Comparison of ENCODE assay signal across 15 cellular contexts in genomic region chr2:206804326-206804725, GRCh38. TPM values are rescaled to one million over a fixed set of nuclear protein-coding genes. Genes with fewer than 3 reads are reported as not detected.
"Had no signal": no experiment of that assay in that cellular context is flagged by ENCODE, and none has a peak within 500 bp of the region (broad histone marks: within the 10 kb centered on the region; RNA-seq: fewer than 3 reads in every experiment).

No MANE protein-coding gene starts in this region.

- ATAC-seq: activated CD4-positive, CD25-positive, alpha-beta regulatory T cell treated with anti-CD3 and anti-CD28 coated beads, Interleukin-2, amount 50 U/mL, for 24 hours; activated CD8-positive, alpha-beta memory T cell treated with anti-CD3 and anti-CD28 coated beads, Interleukin-2, amount 10 ng/mL, durations not matched to agents 7 days and 5 days; activated T-cell treated with anti-CD3 and anti-CD28 coated beads, Interleukin-2, amount 50 U/mL, for 4 hours; gastroesophageal sphincter; stimulated activated memory B cell treated with anti-CD40 and anti-IgM and Interleukin-4, amounts not matched to agents 10 μg/mL and 1 μg/mL and 100 μg/mL, for 72 hours had no signal

- H3K9me3 Mint-ChIP-seq: activated T-cell treated with anti-CD3 and anti-CD28 coated beads, Interleukin-2, amount 50 U/mL, for 4 hours; stimulated activated memory B cell treated with anti-CD40 and anti-IgM and Interleukin-4, amounts not matched to agents 10 μg/mL and 1 μg/mL and 100 μg/mL, for 72 hours had no signal

- H2AFZ ChIP-seq: parathyroid adenoma had no signal

- H3K4me3 Mint-ChIP-seq: activated CD8-positive, alpha-beta memory T cell treated with anti-CD3 and anti-CD28 coated beads, Interleukin-2, amount 10 ng/mL, durations not matched to agents 7 days and 5 days; activated naive CD8-positive, alpha-beta T cell; activated T-cell treated with anti-CD3 and anti-CD28 coated beads, Interleukin-2, amount 50 U/mL, for 4 hours; stimulated activated memory B cell treated with anti-CD40 and anti-IgM and Interleukin-4, amounts not matched to agents 10 μg/mL and 1 μg/mL and 100 μg/mL, for 72 hours had no signal

- H3K9me3 ChIP-seq: esophagus squamous epithelium, gastroesophageal sphincter had no signal

- H3K27me3 ChIP-seq: esophagus squamous epithelium, gastroesophageal sphincter had no signal

- H3K4me1 ChIP-seq: parathyroid adenoma had no signal

- H3K4me3 ChIP-seq: esophagus squamous epithelium, gastroesophageal sphincter, smooth muscle cell had no signal

- H3K36me3 ChIP-seq: esophagus squamous epithelium, gastroesophageal sphincter had no signal

- H3K27me3 Mint-ChIP-seq: activated CD8-positive, alpha-beta memory T cell treated with anti-CD3 and anti-CD28 coated beads, Interleukin-2, amount 10 ng/mL, durations not matched to agents 7 days and 5 days; activated naive CD8-positive, alpha-beta T cell; stimulated activated memory B cell treated with anti-CD40 and anti-IgM and Interleukin-4, amounts not matched to agents 10 μg/mL and 1 μg/mL and 100 μg/mL, for 72 hours had no signal

- H3K79me2 ChIP-seq: parathyroid adenoma had no signal

- DNase-seq: activated CD4-positive, alpha-beta T cell treated with anti-CD3 and anti-CD28 coated beads, Interleukin-2, amount 50 U/mL, for 48 hours; activated CD8-positive, alpha-beta memory T cell treated with anti-CD3 and anti-CD28 coated beads, Interleukin-2, amount 10 ng/mL, durations not matched to agents 7 days and 5 days; activated gamma-delta T cell; activated T-cell treated with anti-CD3 and anti-CD28 coated beads, Interleukin-2, amount 50 U/mL, for 4 hours; amygdala; esophagus squamous epithelium; midbrain; retina had no signal

- H3K27ac ChIP-seq: esophagus squamous epithelium, gastroesophageal sphincter, parathyroid adenoma had no signal

- H3K27ac Mint-ChIP-seq: activated CD8-positive, alpha-beta memory T cell treated with anti-CD3 and anti-CD28 coated beads, Interleukin-2, amount 10 ng/mL, durations not matched to agents 7 days and 5 days; activated naive CD8-positive, alpha-beta T cell; stimulated activated memory B cell treated with anti-CD40 and anti-IgM and Interleukin-4, amounts not matched to agents 10 μg/mL and 1 μg/mL and 100 μg/mL, for 72 hours had no signal

- H3K36me3 Mint-ChIP-seq: activated CD8-positive, alpha-beta memory T cell treated with anti-CD3 and anti-CD28 coated beads, Interleukin-2, amount 10 ng/mL, durations not matched to agents 7 days and 5 days; activated naive CD8-positive, alpha-beta T cell had no signal

- H3K4me2 ChIP-seq: smooth muscle cell had no signal

- H3K9ac ChIP-seq: parathyroid adenoma had no signal

RNA-seq across cellular contexts. Expression of gene MDH1B, which starts 39.2 kb away (rescaled TPM):
- total RNA-seq: bronchial epithelial cell had no signal
